8 cellular contexts compared by ENCODE assay signal in the genomic region with DNA sequence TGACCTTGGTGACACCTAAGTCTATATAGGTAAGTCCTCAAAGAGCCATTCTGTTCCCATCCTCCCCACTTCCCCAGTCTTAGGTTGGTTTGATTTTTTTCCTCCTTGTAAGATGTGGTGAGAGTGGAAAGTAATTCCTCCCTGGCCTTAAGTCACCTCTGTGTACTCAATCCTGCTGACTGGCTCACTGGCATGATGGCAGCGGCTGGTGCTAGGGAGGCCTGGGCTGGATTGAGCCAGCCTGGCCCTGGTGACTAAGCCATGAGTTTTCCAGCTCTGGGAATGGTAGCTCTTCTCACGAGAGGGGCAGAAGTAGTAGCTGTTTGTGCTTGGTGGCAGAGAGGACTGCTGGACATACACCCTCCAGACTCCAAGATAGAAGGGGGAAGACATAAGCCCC. TPM values are rescaled to one million over a fixed set of nuclear protein-coding genes. Genes with fewer than 3 reads are reported as not detected.
DNase-seq lines count a peak whose midpoint lies in the region; ATAC-seq and TF ChIP-seq lines count a peak whose summit lies in the region.

No MANE protein-coding gene starts in this region.

- no peaks in the 10 kb centered on the region for H3K9me3 Mint-ChIP-seq in WTC11

- H3K27me3 ChIP-seq in GM23248 (replicated peaks; ENCODE audit: insufficient read depth) = no peaks in the 10 kb centered on the region
- H3K27me3 ChIP-seq in hepatocyte = no peaks in the 10 kb centered on the region
- no peaks in the 10 kb centered on the region for H3K27me3 ChIP-seq in spleen (replicated peaks in 1 of 7)
- H3K27me3 ChIP-seq in Karpas-422 (ENCODE audit: low read length) = no peaks in the 10 kb centered on the region

- peak overlapping the region; percentile 18; the same call in 1 of the 2 replicates for H3K4me3 Mint-ChIP-seq in WTC11

- no peak overlapping the region; the same call in 1 of the 2 replicates for H3K27ac Mint-ChIP-seq in WTC11

- H3K36me3 ChIP-seq in GM23248 (ENCODE audit: low read depth) = peaks cover 8% of the 10 kb centered on the region
- H3K36me3 ChIP-seq in hepatocyte (replicated peaks; ENCODE audit: insufficient read depth, low read depth) = no peaks in the 10 kb centered on the region
- peaks cover 0 to 5% (median 0%) of the 10 kb centered on the region in 6 donors for H3K36me3 ChIP-seq in spleen
- no peaks in the 10 kb centered on the region for H3K36me3 ChIP-seq in Karpas-422 (ENCODE audit: insufficient read depth, low read length)

- no peaks in the 10 kb centered on the region for H3K9me3 ChIP-seq in GM23248 (ENCODE audit: low read depth)
- no peaks in the 10 kb centered on the region for H3K9me3 ChIP-seq in hepatocyte (ENCODE audit: low read depth)
- no peaks in the 10 kb centered on the region for H3K9me3 ChIP-seq in spleen
- H3K9me3 ChIP-seq in Karpas-422 (ENCODE audit: low read length) = no peaks in the 10 kb centered on the region

- DNase-seq in GM23248 = peak; percentile 98
- no peak for DNase-seq in WTC11 (ENCODE audit: low spot score)
- peak; percentile 62 for DNase-seq in hepatocyte (ENCODE audit: low spot score)
- DNase-seq in spleen = no peak
- DNase-seq in Kasumi-1 (lab: John Stamatoyannopoulos, UW) = no peak
- no peak for DNase-seq in activated effector memory CD4-positive, alpha-beta T cell treated with Interleukin-2 at 50 U/mL for 16 hours
- no peak for DNase-seq in Karpas-422

- 0 to 4% methylated on average over 2 of the region's 2 CpGs for WGBS in GM23248 (ENCODE audit: low coverage in 1 of 2, low lambda C conversion rate in 2 of 2, missing lambda C conversion rate in 2 of 2), 2 experiments
- WGBS in hepatocyte (ENCODE audit: low lambda C conversion rate, missing lambda C conversion rate) = 67% methylated on average over 2 of the region's 2 CpGs
- WGBS in spleen, 5 donors = 62 to 96% (median 80%) methylated on average over 2 of the region's 2 CpGs

- H3F3A ChIP-seq in GM23248 (ENCODE audit: insufficient read depth) = peaks cover 36% of the 10 kb centered on the region

- no peaks in the 10 kb centered on the region for H3K27me3 Mint-ChIP-seq in WTC11 (ENCODE audit: low read depth)

- no peak for ATAC-seq in WTC11
- no peak for ATAC-seq in HG02678 (IDR thresholded peaks at IDR 0.05; ENCODE audit: unreplicated experiment)

- H3K9ac ChIP-seq in GM23248 = peak overlapping the region; percentile 97
- H3K9ac ChIP-seq in Karpas-422 (ENCODE audit: low read length) = no peak overlapping the region

- H3K27ac ChIP-seq in GM23248 (peak overlapping the region; percentile 98), hepatocyte (peak overlapping the region; percentile 28), spleen (peak overlapping the region in 4 of 8 donors; percentile 0 to 86 (median 34)), Karpas-422 (ENCODE audit: low read length) (no peak overlapping the region)

- peaks cover 14% of the 10 kb centered on the region for H3K4me1 Mint-ChIP-seq in WTC11

- no peak for TF ChIP-seq CTCF in WTC11 (IDR thresholded peaks at IDR 0.05)
- no peak for TF ChIP-seq CTCF in hepatocyte (IDR thresholded peaks at IDR 0.05; ENCODE audit: poor library complexity)
- no peak for TF ChIP-seq CTCF in spleen (IDR thresholded peaks at IDR 0.05 in 8 of 11, conservative IDR thresholded peaks at IDR 0.05 in 3 of 11)

- POLR2A ChIA-PET in WTC11 (lab: Charles Lee) = no interaction called here

- H2AFZ ChIP-seq in GM23248 (no peak overlapping the region), hepatocyte (no peak overlapping the region), Karpas-422 (ENCODE audit: low read length) (no peak overlapping the region)

- H3K4me2 ChIP-seq in GM23248 (ENCODE audit: unreplicated experiment) (peak overlapping the region; percentile 99), hepatocyte (peak overlapping the region; percentile 75), Karpas-422 (ENCODE audit: low read depth, low read length, poor library complexity, severe bottlenecking) (no peak overlapping the region)

- H3K4me1 ChIP-seq in GM23248 (ENCODE audit: insufficient read depth) (peaks cover 28% of the 10 kb centered on the region), hepatocyte (ENCODE audit: insufficient read depth) (peaks cover 8% of the 10 kb centered on the region), spleen (peaks cover 0 to 54% (median 24%) of the 10 kb centered on the region in 6 donors), Karpas-422 (ENCODE audit: low read length) (no peaks in the 10 kb centered on the region)

- H4K20me1 ChIP-seq in GM23248 (ENCODE audit: insufficient read depth) (no peaks in the 10 kb centered on the region), hepatocyte (ENCODE audit: insufficient read depth, poor library complexity, severe bottlenecking) (no peaks in the 10 kb centered on the region), Karpas-422 (ENCODE audit: insufficient read depth, low read depth, low read length) (no peaks in the 10 kb centered on the region)

- H3K36me3 Mint-ChIP-seq in WTC11 = no peaks in the 10 kb centered on the region; the same call in 1 of the 2 replicates

- no peak for TF ChIP-seq POLR2A in spleen (IDR thresholded peaks at IDR 0.05)

- H3K79me2 ChIP-seq in GM23248 (ENCODE audit: insufficient read depth) (peaks cover 35% of the 10 kb centered on the region), hepatocyte (peaks cover 12% of the 10 kb centered on the region), Karpas-422 (ENCODE audit: low read length) (no peaks in the 10 kb centered on the region)

- H3K4me3 ChIP-seq in GM23248 = peak overlapping the region; percentile 88
- H3K4me3 ChIP-seq in hepatocyte = no peak overlapping the region
- H3K4me3 ChIP-seq in spleen = peak overlapping the region in 7 of 8 donors; percentile 6 to 80 (median 60)
- H3K4me3 ChIP-seq in Karpas-422 (ENCODE audit: low read length) = no peak overlapping the region

- H3K9me2 ChIP-seq in GM23248 (ENCODE audit: insufficient read depth) (no peaks in the 10 kb centered on the region), hepatocyte (replicated peaks; ENCODE audit: insufficient read depth) (no peaks in the 10 kb centered on the region), Karpas-422 (replicated peaks; ENCODE audit: insufficient read depth, low read length) (no peaks in the 10 kb centered on the region)

- in situ Hi-C loops in GM23248 (cut with MboI) = no loop called here

- CTCF ChIA-PET in WTC11 (lab: Charles Lee) = interaction anchor here (1.9 to 8.3 kb wide), 2 partner anchors 27 to 81 kb away, joined by 8 to 99 read pairs; partner anchors contain the start of gene DHX8

- intact Hi-C loops in spleen (cut with DNase I; ENCODE audit: low total_unique reads) = no loop called here

TF ChIP-seq in WTC11, 78 proteins besides CTCF, POLR2A, EP300 and RAD21 (continues in another document):
- TF ChIP-seq FOXP1 (CRISPR knock-in tag; IDR thresholded peaks at IDR 0.05; ENCODE audit: borderline replicate concordance) (no peak), CREB1 (CRISPR knock-in tag; IDR thresholded peaks at IDR 0.05) (no peak), RORB (CRISPR knock-in tag; IDR thresholded peaks at IDR 0.05) (no peak), JAZF1 (CRISPR knock-in tag; IDR thresholded peaks at IDR 0.05) (no peak), TEAD4 (CRISPR knock-in tag; IDR thresholded peaks at IDR 0.05) (no peak), MYBL2 (CRISPR knock-in tag; IDR thresholded peaks at IDR 0.05) (no peak), ZNF232 (CRISPR knock-in tag; IDR thresholded peaks at IDR 0.05) (no peak), CDX4 (CRISPR knock-in tag; IDR thresholded peaks at IDR 0.05; ENCODE audit: borderline replicate concordance) (no peak)
- TF ChIP-seq, protein P1, sequence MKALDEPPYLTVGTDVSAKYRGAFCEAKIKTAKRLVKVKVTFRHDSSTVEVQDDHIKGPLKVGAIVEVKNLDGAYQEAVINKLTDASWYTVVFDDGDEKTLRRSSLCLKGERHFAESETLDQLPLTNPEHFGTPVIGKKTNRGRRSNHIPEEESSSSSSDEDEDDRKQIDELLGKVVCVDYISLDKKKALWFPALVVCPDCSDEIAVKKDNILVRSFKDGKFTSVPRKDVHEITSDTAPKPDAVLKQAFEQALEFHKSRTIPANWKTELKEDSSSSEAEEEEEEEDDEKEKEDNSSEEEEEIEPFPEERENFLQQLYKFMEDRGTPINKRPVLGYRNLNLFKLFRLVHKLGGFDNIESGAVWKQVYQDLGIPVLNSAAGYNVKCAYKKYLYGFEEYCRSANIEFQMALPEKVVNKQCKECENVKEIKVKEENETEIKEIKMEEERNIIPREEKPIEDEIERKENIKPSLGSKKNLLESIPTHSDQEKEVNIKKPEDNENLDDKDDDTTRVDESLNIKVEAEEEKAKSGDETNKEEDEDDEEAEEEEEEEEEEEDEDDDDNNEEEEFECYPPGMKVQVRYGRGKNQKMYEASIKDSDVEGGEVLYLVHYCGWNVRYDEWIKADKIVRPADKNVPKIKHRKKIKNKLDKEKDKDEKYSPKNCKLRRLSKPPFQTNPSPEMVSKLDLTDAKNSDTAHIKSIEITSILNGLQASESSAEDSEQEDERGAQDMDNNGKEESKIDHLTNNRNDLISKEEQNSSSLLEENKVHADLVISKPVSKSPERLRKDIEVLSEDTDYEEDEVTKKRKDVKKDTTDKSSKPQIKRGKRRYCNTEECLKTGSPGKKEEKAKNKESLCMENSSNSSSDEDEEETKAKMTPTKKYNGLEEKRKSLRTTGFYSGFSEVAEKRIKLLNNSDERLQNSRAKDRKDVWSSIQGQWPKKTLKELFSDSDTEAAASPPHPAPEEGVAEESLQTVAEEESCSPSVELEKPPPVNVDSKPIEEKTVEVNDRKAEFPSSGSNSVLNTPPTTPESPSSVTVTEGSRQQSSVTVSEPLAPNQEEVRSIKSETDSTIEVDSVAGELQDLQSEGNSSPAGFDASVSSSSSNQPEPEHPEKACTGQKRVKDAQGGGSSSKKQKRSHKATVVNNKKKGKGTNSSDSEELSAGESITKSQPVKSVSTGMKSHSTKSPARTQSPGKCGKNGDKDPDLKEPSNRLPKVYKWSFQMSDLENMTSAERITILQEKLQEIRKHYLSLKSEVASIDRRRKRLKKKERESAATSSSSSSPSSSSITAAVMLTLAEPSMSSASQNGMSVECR (CRISPR knock-in tag; IDR thresholded peaks at IDR 0.05; ENCODE audit: borderline replicate concordance) = no peak

RNA-seq across cellular contexts. Expression of gene ARL4D, which starts 2.5 kb away (rescaled TPM):
- total RNA-seq in GM23248 (2014; rRNA removed; shearing (Covaris generic)) = 23.0 and 27.8 TPM in 2 replicates
- polyA plus RNA-seq in GM23248 (2016; fragmentation: Nextera tagmentation; extraction: Ambion mirVana) (49.4 and 50.4 TPM in 2 replicates), hepatocyte (93.2 and 99.9 TPM in 2 replicates), spleen (1 to 10 TPM; 4.6 to 9.6 (median 7.2) TPM)
- total RNA-seq in WTC11 (2021) (11.9 to 13.4 TPM (median 13.0 TPM) in 3 replicates), hepatocyte (35.3 and 35.8 TPM in 2 replicates), spleen (10 to 100 TPM in 6 of 7 donors, 1 to 10 TPM in 1; 9.9 to 30.4 (median 18.6) TPM)
- total RNA-seq in Karpas-422 (2014; rRNA removed; shearing (Covaris generic); ENCODE audit: low replicate concordance) = not detected in 2 replicates

Comparison
In these comparisons a context has a peak if more than half of its experiments do, and no peak if none do; other contexts are left out.
1. DNase-seq: peak in GM23248 (single experiment) and hepatocyte (single experiment); none in WTC11 (single experiment), spleen (single experiment), Kasumi-1 (0 of 2), activated effector memory CD4-positive, alpha-beta T cell treated with Interleukin-2 at 50 U/mL for 16 hours (single experiment) and Karpas-422 (single experiment).
2. H3K4me3 ChIP-seq: peak in GM23248 (single experiment) and spleen (7 of 8); none in hepatocyte (single experiment) and Karpas-422 (single experiment).
3. RNA of gene ARL4D, which starts 2.5 kb away (total RNA-seq): 35.3 to 35.8 TPM in hepatocyte, 23.0 to 27.8 TPM in GM23248, 9.9 to 30.4 TPM in spleen and 11.9 to 13.4 TPM in WTC11; not detected in Karpas-422; every median in the first group is over 10 times any median in the second.